8 cellular contexts compared by ENCODE assay signal in genomic region chr3:194314669-194315068, GRCh38. TPM values are rescaled to one million over a fixed set of nuclear protein-coding genes. Genes with fewer than 3 reads are reported as not detected.
DNase-seq lines count a peak whose midpoint lies in the region; ATAC-seq lines count a peak whose summit lies in the region.

No MANE protein-coding gene starts in this region.

- no peaks in the 10 kb centered on the region for H3K79me1 ChIP-seq in mesenchymal stem cell (replicated peaks; ENCODE audit: low read length, poor library complexity, severe bottlenecking)

- no peak overlapping the region for H2BK120ac ChIP-seq in mesenchymal stem cell (ENCODE audit: low read depth, low read length)

- H2BK15ac ChIP-seq in mesenchymal stem cell (ENCODE audit: low read depth, poor library complexity, severe bottlenecking) = no peak overlapping the region

- no peak overlapping the region for H3K27ac Mint-ChIP-seq in T-helper 2 cell treated with Interferon-gamma antibody and Interleukin-4, amounts not matched to agents 5 μg/mL and 100 μg/mL, for 36 hours
- no peak overlapping the region for H3K27ac Mint-ChIP-seq in activated naive CD8-positive, alpha-beta T cell treated with anti-CD3 and anti-CD28 coated beads for 36 hours

- H3K14ac ChIP-seq in mesenchymal stem cell (ENCODE audit: low read length in 2 of 2) = peak overlapping the region in 1 of 2 experiments; percentile 30

- H4K91ac ChIP-seq in mesenchymal stem cell (ENCODE audit: low read length) = peak overlapping the region; percentile 48

- H3K9ac ChIP-seq in mesenchymal stem cell (ENCODE audit: low read length) (peak overlapping the region; percentile 80), subcutaneous abdominal adipose tissue (ENCODE audit: low read length in 5 of 5) (peak overlapping the region in 2 of 5 donors; percentile 37 to 60)

- ATAC-seq in HG03039 (IDR thresholded peaks at IDR 0.05; ENCODE audit: unreplicated experiment) = no peak
- no peak for ATAC-seq in GM21381 (IDR thresholded peaks at IDR 0.05; ENCODE audit: unreplicated experiment)

- H3K36me3 Mint-ChIP-seq in T-helper 2 cell treated with Interferon-gamma antibody and Interleukin-4, amounts not matched to agents 5 μg/mL and 100 μg/mL, for 36 hours (ENCODE audit: low read depth) = peaks cover 3% of the 10 kb centered on the region
- H3K36me3 Mint-ChIP-seq in activated naive CD8-positive, alpha-beta T cell treated with anti-CD3 and anti-CD28 coated beads for 36 hours = no peaks in the 10 kb centered on the region

- H3K9me3 ChIP-seq in mesenchymal stem cell (ENCODE audit: control insufficient read depth, low read length) (peaks cover 19% of the 10 kb centered on the region), subcutaneous abdominal adipose tissue (ENCODE audit: control insufficient read depth in 5 of 5, low read length in 5 of 5) (peaks cover 0 to 11% (median 6%) of the 10 kb centered on the region in 5 donors)

- 74% methylated on average over 7 of the region's 10 CpGs for WGBS in mesenchymal stem cell

- peak overlapping the region in 1 of 2 experiments; percentile 45 for H3K4ac ChIP-seq in mesenchymal stem cell (ENCODE audit: low read depth in 1 of 2, low read length in 2 of 2)

- H3K27ac ChIP-seq in mesenchymal stem cell (ENCODE audit: low read length, poor library complexity, severe bottlenecking) (no peak overlapping the region), subcutaneous abdominal adipose tissue (ENCODE audit: low read depth, low read length) (peak overlapping the region; percentile 7)

- H3K18ac ChIP-seq in mesenchymal stem cell (ENCODE audit: low read depth in 1 of 2, low read length in 2 of 2) = peak overlapping the region; percentile 78 to 95

- peak overlapping the region; percentile 75 for H3K4me3 Mint-ChIP-seq in T-helper 2 cell treated with Interferon-gamma antibody and Interleukin-4, amounts not matched to agents 5 μg/mL and 100 μg/mL, for 36 hours
- H3K4me3 Mint-ChIP-seq in activated naive CD8-positive, alpha-beta T cell treated with anti-CD3 and anti-CD28 coated beads for 36 hours = peak overlapping the region; percentile 8

- H3K27me3 Mint-ChIP-seq in T-helper 2 cell treated with Interferon-gamma antibody and Interleukin-4, amounts not matched to agents 5 μg/mL and 100 μg/mL, for 36 hours (ENCODE audit: low read depth) = peaks cover 40% of the 10 kb centered on the region
- H3K27me3 Mint-ChIP-seq in activated naive CD8-positive, alpha-beta T cell treated with anti-CD3 and anti-CD28 coated beads for 36 hours = peaks cover 67% of the 10 kb centered on the region

- H3K4me3 ChIP-seq in mesenchymal stem cell (ENCODE audit: insufficient read depth in 1 of 2, low read depth in 1 of 2, low read length in 2 of 2) (peak overlapping the region in 1 of 2 experiments; percentile 74), subcutaneous abdominal adipose tissue (ENCODE audit: low read depth in 1 of 5, low read length in 5 of 5) (peak overlapping the region in 3 of 5 donors; percentile 56 to 59 (median 56))

- peak overlapping the region; percentile 67 for H4K8ac ChIP-seq in mesenchymal stem cell (ENCODE audit: low read length)

- no peak overlapping the region for H2AFZ ChIP-seq in mesenchymal stem cell (ENCODE audit: low read depth, low read length)

- peak overlapping the region; percentile 11 to 93 for H2BK12ac ChIP-seq in mesenchymal stem cell (ENCODE audit: low read length in 2 of 2)

- no peak for DNase-seq in T-helper 2 cell treated with Interferon-gamma antibody and Interleukin-4, amounts not matched to agents 5 μg/mL and 100 μg/mL, for 36 hours (ENCODE audit: low spot score)
- DNase-seq in T-helper 2 cell (no peak), mesenchymal stem cell (no peak), amygdala (lab: John Stamatoyannopoulos, UW) (no peak)
- DNase-seq in activated naive CD8-positive, alpha-beta T cell treated with anti-CD3 and anti-CD28 coated beads for 36 hours = no peak

- H3K27me3 ChIP-seq in mesenchymal stem cell (ENCODE audit: control insufficient read depth in 1 of 2, insufficient read depth in 1 of 2, low read length in 2 of 2) (peaks cover 39 to 63% of the 10 kb centered on the region in 2 experiments), subcutaneous abdominal adipose tissue (ENCODE audit: control insufficient read depth in 5 of 5, insufficient read depth in 4 of 5, low read length in 5 of 5) (peaks cover 0 to 5% (median 2%) of the 10 kb centered on the region in 5 donors)

- no peak overlapping the region for H3K23ac ChIP-seq in mesenchymal stem cell (ENCODE audit: low read length in 2 of 2)

- no peak overlapping the region for H2AK5ac ChIP-seq in mesenchymal stem cell (ENCODE audit: low read length, severe bottlenecking)

- H2BK5ac ChIP-seq in mesenchymal stem cell (ENCODE audit: low read depth, low read length, poor library complexity, severe bottlenecking) = no peak overlapping the region

- peaks cover 42% of the 10 kb centered on the region for H3K4me1 Mint-ChIP-seq in T-helper 2 cell treated with Interferon-gamma antibody and Interleukin-4, amounts not matched to agents 5 μg/mL and 100 μg/mL, for 36 hours (ENCODE audit: low read depth)
- peaks cover 8% of the 10 kb centered on the region for H3K4me1 Mint-ChIP-seq in activated naive CD8-positive, alpha-beta T cell treated with anti-CD3 and anti-CD28 coated beads for 36 hours

- H3K4me1 ChIP-seq in mesenchymal stem cell (ENCODE audit: control insufficient read depth, insufficient read depth, low read depth, low read length) = peaks cover 27% of the 10 kb centered on the region
- peaks cover 11 to 55% (median 47%) of the 10 kb centered on the region in 5 donors for H3K4me1 ChIP-seq in subcutaneous abdominal adipose tissue (ENCODE audit: control insufficient read depth in 5 of 5, insufficient read depth in 5 of 5, low read length in 5 of 5)

- H3K4me2 ChIP-seq in mesenchymal stem cell (ENCODE audit: low read length, poor library complexity, severe bottlenecking) = no peak overlapping the region

- H3K36me3 ChIP-seq in mesenchymal stem cell (ENCODE audit: control insufficient read depth in 1 of 2, insufficient read depth in 2 of 2, low read depth in 1 of 2, low read length in 2 of 2) (no peaks in the 10 kb centered on the region), subcutaneous abdominal adipose tissue (ENCODE audit: control insufficient read depth in 5 of 5, insufficient read depth in 5 of 5, low read length in 5 of 5) (no peaks in the 10 kb centered on the region)

- H3K9me3 Mint-ChIP-seq in T-helper 2 cell treated with Interferon-gamma antibody and Interleukin-4, amounts not matched to agents 5 μg/mL and 100 μg/mL, for 36 hours = peaks cover 11% of the 10 kb centered on the region
- peaks cover 8% of the 10 kb centered on the region for H3K9me3 Mint-ChIP-seq in activated naive CD8-positive, alpha-beta T cell treated with anti-CD3 and anti-CD28 coated beads for 36 hours

RNA-seq across cellular contexts. Expression of gene CPN2, which starts 36.5 kb away (rescaled TPM):
- total RNA-seq in activated naive CD8-positive, alpha-beta T cell treated with anti-CD3 and anti-CD28 coated beads for 36 hours = not detected
- not detected for polyA plus RNA-seq in mesenchymal stem cell (2013, experiment 1 of 2)
- polyA plus RNA-seq in mesenchymal stem cell (2013, experiment 2 of 2) = not detected

RNA-seq across cellular contexts. Expression of gene LRRC15, which starts 54.9 kb away (rescaled TPM):
- not detected for total RNA-seq in activated naive CD8-positive, alpha-beta T cell treated with anti-CD3 and anti-CD28 coated beads for 36 hours
- polyA plus RNA-seq in mesenchymal stem cell (2013, experiment 1 of 2) = 0.55 TPM
- 0.56 TPM for polyA plus RNA-seq in mesenchymal stem cell (2013, experiment 2 of 2)
